In the genomic region with DNA sequence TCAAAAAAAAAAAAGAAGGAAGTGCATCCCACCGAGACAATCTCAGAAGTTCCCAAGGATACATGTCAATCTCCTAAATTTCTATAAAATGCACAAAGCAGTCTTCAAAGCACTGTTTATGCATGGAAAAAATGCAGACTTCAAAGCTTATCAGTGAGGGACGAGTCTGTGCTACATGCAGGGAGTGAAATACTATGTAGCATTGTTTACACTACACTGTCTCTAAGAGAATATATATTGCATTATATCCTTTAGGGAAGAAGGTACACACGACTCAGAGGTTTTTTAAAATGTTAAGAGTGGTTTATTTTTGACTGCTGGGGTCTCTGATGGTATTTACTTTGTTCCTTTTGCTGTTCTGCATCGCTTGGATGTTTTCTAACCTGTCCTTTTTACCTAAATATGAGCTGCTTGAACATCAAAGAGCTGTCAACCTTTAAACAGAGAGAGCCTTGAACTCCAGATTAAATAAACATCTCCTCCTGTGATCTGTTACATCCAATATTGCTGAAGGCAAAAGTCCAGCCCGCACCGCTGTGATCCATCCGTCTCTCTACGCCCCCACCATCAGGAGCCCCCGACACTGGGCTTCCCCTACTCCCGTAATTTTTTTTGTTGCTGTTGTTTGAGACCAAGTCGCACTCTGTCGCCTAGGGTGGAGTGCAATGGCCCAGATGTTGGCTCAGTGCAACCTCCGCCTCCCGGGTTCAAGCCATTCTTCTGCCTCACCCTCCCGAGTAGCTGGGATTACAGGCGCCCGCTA, we compare ENCODE assay signal across 7 cellular contexts. TPM values are rescaled to one million over a fixed set of nuclear protein-coding genes. Genes with fewer than 3 reads are reported as not detected.
DNase-seq lines count a peak whose midpoint lies in the region; ATAC-seq and TF ChIP-seq lines count a peak whose summit lies in the region.

No MANE protein-coding gene starts in this region.

- peak overlapping the region; percentile 82; the same call in 1 of the 2 replicates for H3K27ac ChIP-seq in HEK293 (ENCODE audit: extremely low read depth, low read depth, low read length)
- H3K27ac ChIP-seq in iPS DF 6.9 (ENCODE audit: low read length), result no peak overlapping the region
- H3K27ac ChIP-seq in skin epidermis, result peak overlapping the region in 20 of 21 experiments; percentile 66 to 97 (median 89)

- no peaks in the 10 kb centered on the region for H3K27me3 Mint-ChIP-seq in WTC11 (ENCODE audit: low read depth)

- H3K4me1 ChIP-seq in HEK293 (ENCODE audit: control insufficient read depth, insufficient read depth, low read length) (peaks cover 9% of the 10 kb centered on the region), iPS DF 6.9 (ENCODE audit: control insufficient read depth, insufficient read depth, low read length) (no peaks in the 10 kb centered on the region)

- H3K9me3 ChIP-seq in HEK293 (ENCODE audit: control insufficient read depth, insufficient read depth, low read depth, low read length) (no peaks in the 10 kb centered on the region), iPS DF 6.9 (ENCODE audit: control insufficient read depth, insufficient read depth, low read length) (no peaks in the 10 kb centered on the region)

- no peak overlapping the region for H3K27ac Mint-ChIP-seq in WTC11

- WGBS in iPS DF 6.9 (ENCODE audit: insufficient coverage, insufficient read length), result no CpG with 5 or more reads among the region's 17 CpGs

- DNase-seq in WTC11 (ENCODE audit: low spot score) (no peak), iPS DF 6.9 (ENCODE audit: low read depth, low spot score) (no peak), NCI-H2081 treated with DMSO at 0.1 percent for 48 hours (lab: John Stamatoyannopoulos, UW) (no peak), DMS153 (lab: John Stamatoyannopoulos, UW) (no peak)
- no peak for DNase-seq in activated CD4-positive, CD25-positive, alpha-beta regulatory T cell (lab: John Stamatoyannopoulos, UW)

- H3K4me1 Mint-ChIP-seq in WTC11, result peaks cover 24% of the 10 kb centered on the region

- peak overlapping the region; percentile 74 for H3K4me3 Mint-ChIP-seq in WTC11

- TF ChIP-seq CTCF in HEK293 (tag by site-specific recombination; IDR thresholded peaks at IDR 0.05), result no peak
- no peak for TF ChIP-seq CTCF in WTC11 (IDR thresholded peaks at IDR 0.05)

- H3K27me3 ChIP-seq in iPS DF 6.9 (ENCODE audit: control insufficient read depth, insufficient read depth, low read length), result no peaks in the 10 kb centered on the region

- peaks cover 10% of the 10 kb centered on the region for H3K36me3 Mint-ChIP-seq in WTC11

- POLR2A ChIA-PET in HEK293 (lab: Yijun Ruan, JAX) (no interaction called here), WTC11 (lab: Charles Lee) (interaction anchor here (1.0 to 2.3 kb wide), 2 partner anchors 37 to 65 kb away, joined by 3 to 9 read pairs; partner anchors contain the start of gene C16orf95)

- CTCF ChIA-PET in HEK293 (lab: Yijun Ruan, JAX) (interaction anchor here (0.6 to 1.1 kb wide), 6 partner anchors 11 to 675 kb away, joined by 3 to 5 read pairs (median 3); no protein-coding TSS in a partner anchor), WTC11 (lab: Charles Lee) (interaction anchor here (1.3 to 1.7 kb wide), 2 partner anchors 34 to 80 kb away, joined by 6 to 8 read pairs; no protein-coding TSS in a partner anchor)

- no peak for ATAC-seq in WTC11

- peak overlapping the region; percentile 53 for H3K4me3 ChIP-seq in HEK293 (ENCODE audit: low read depth, low read length)
- H3K4me3 ChIP-seq in iPS DF 6.9 (ENCODE audit: low read length), result peak overlapping the region; percentile 88; the same call in 1 of the 2 replicates
- peak overlapping the region; percentile 61 to 90 (median 77) for H3K4me3 ChIP-seq in skin epidermis

- peaks cover 5% of the 10 kb centered on the region for H3K9me3 Mint-ChIP-seq in WTC11

- H3K36me3 ChIP-seq in HEK293 (ENCODE audit: control insufficient read depth in 2 of 2, insufficient read depth in 1 of 2, low read length in 2 of 2) (peaks cover 5% of the 10 kb centered on the region in 2 experiments; a peak in 2 of 3 replicates), iPS DF 6.9 (ENCODE audit: control insufficient read depth, insufficient read depth, low read length) (no peaks in the 10 kb centered on the region)

TF ChIP-seq in HEK293, 187 proteins besides CTCF, POLR2A, EP300 and RAD21:
- peak; percentile 61 for TF ChIP-seq ZBTB17 (tag by site-specific recombination; IDR thresholded peaks at IDR 0.05)
- no peak for TF ChIP-seq ZNF324 (tag by site-specific recombination; IDR thresholded peaks at IDR 0.05)
- no peak for TF ChIP-seq ZNF645 (tag by site-specific recombination; IDR thresholded peaks at IDR 0.05)
- TF ChIP-seq ZNF514 (tag by site-specific recombination; IDR thresholded peaks at IDR 0.05), result no peak
- TF ChIP-seq TCF7L2 (IDR thresholded peaks at IDR 0.05; ENCODE audit: borderline replicate concordance, low read depth, low read length), result peak; percentile 60
- 0 out of 2 replicates have a peak, but pooled peaks have one; percentile 8 for TF ChIP-seq ZNF623 (tag by site-specific recombination; IDR thresholded peaks at IDR 0.05)
- peak; percentile 31; the same call in 1 of the 2 replicates for TF ChIP-seq ZNF394 (tag by site-specific recombination; IDR thresholded peaks at IDR 0.05; ENCODE audit: borderline replicate concordance)
- peak; percentile 63; the same call in 1 of the 2 replicates for TF ChIP-seq ZNF341 (tag by site-specific recombination; IDR thresholded peaks at IDR 0.05; ENCODE audit: low read depth)

TF ChIP-seq in WTC11, 78 proteins besides CTCF, POLR2A, EP300 and RAD21:
- TF ChIP-seq FOXK1 (CRISPR knock-in tag; IDR thresholded peaks at IDR 0.05) (no peak), E2F5 (CRISPR knock-in tag; IDR thresholded peaks at IDR 0.05) (no peak), GABPB1 (CRISPR knock-in tag; IDR thresholded peaks at IDR 0.05) (peak; percentile 67; the same call in 1 of the 2 replicates), CREB1 (CRISPR knock-in tag; IDR thresholded peaks at IDR 0.05) (no peak)
- TF ChIP-seq, protein P1, sequence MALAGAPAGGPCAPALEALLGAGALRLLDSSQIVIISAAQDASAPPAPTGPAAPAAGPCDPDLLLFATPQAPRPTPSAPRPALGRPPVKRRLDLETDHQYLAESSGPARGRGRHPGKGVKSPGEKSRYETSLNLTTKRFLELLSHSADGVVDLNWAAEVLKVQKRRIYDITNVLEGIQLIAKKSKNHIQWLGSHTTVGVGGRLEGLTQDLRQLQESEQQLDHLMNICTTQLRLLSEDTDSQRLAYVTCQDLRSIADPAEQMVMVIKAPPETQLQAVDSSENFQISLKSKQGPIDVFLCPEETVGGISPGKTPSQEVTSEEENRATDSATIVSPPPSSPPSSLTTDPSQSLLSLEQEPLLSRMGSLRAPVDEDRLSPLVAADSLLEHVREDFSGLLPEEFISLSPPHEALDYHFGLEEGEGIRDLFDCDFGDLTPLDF (CRISPR knock-in tag; IDR thresholded peaks at IDR 0.05), result no peak

RNA-seq across cellular contexts. Expression of gene FBXO31, which starts 1.4 kb away (rescaled TPM):
- 20.8 to 24.2 TPM (median 22.6 TPM) in 3 replicates for total RNA-seq in WTC11 (2021)

RNA-seq across cellular contexts. Expression of gene MAP1LC3B, which starts 9.9 kb away (rescaled TPM):
- 40.1 to 46.9 TPM (median 43.2 TPM) in 3 replicates for total RNA-seq in WTC11 (2021)
